In genomic region chr2:147451902-147452515, GRCh38 we compare ENCODE assay signal across 1 cellular context.
TF ChIP-seq lines count a peak whose summit lies in the region.

No MANE protein-coding gene starts in this region.

TF ChIP-seq in GM23338, 12 proteins besides CTCF, POLR2A, EP300 and RAD21 (continued from another document):
- TF ChIP-seq REST (IDR thresholded peaks at IDR 0.05; ENCODE audit: unreplicated experiment) (no peak), CREB1 (CRISPR knock-in tag; IDR thresholded peaks at IDR 0.05; ENCODE audit: low read depth) (no peak), NANOG (IDR thresholded peaks at IDR 0.05; ENCODE audit: borderline replicate concordance) (no peak), ZNF462 (CRISPR knock-in tag; IDR thresholded peaks at IDR 0.05) (no peak), STAT1 (IDR thresholded peaks at IDR 0.05; ENCODE audit: unreplicated experiment) (no peak), EZH2phosphoT487 (IDR thresholded peaks at IDR 0.05; ENCODE audit: unreplicated experiment) (no peak)
